Comparison of ENCODE assay signal across 9 cellular contexts in genomic region chr2:197184959-197185586, GRCh38.
DNase-seq lines count a peak whose midpoint lies in the region; ATAC-seq and TF ChIP-seq lines count a peak whose summit lies in the region.
"Had no signal": no experiment of that assay in that cellular context is flagged by ENCODE, and none has a peak within 500 bp of the region (broad histone marks: within the 10 kb centered on the region; RNA-seq: fewer than 3 reads in every experiment).

No MANE protein-coding gene starts in this region.

- no peak overlapping the region for H3K4me3 Mint-ChIP-seq in neural progenitor cell

- H3K4me2 ChIP-seq in fibroblast of lung (ENCODE audit: extremely low read depth, insufficient read depth, low read length) (no peak overlapping the region), neural progenitor cell (peak overlapping the region; percentile 8)
- H3K4me2 ChIP-seq: BLaER1 treated with 17β-estradiol and CSF1 and Interleukin-3, amounts not matched to agents 10 nM and 100 nM had no signal

- H4K20me1 ChIP-seq in fibroblast of lung (ENCODE audit: control insufficient read depth, extremely low read depth, insufficient read depth, low read length) (no peaks in the 10 kb centered on the region), neural progenitor cell (ENCODE audit: low read depth) (no peaks in the 10 kb centered on the region)

- peaks cover 22% of the 10 kb centered on the region for H3K4me1 Mint-ChIP-seq in neural progenitor cell

- no peak overlapping the region for H3K27ac Mint-ChIP-seq in neural progenitor cell

- H3K27me3 ChIP-seq in fibroblast of lung (ENCODE audit: control insufficient read depth, insufficient read depth, low read length), result no peaks in the 10 kb centered on the region
- H3K27me3 ChIP-seq in neural progenitor cell, result no peaks in the 10 kb centered on the region
- H3K27me3 ChIP-seq: BLaER1 treated with 17β-estradiol and CSF1 and Interleukin-3, amounts not matched to agents 10 nM and 100 nM had no signal

- TF ChIP-seq CTCF in C4-2B (conservative IDR thresholded peaks at IDR 0.05), result no peak
- TF ChIP-seq CTCF in fibroblast of lung (conservative IDR thresholded peaks at IDR 0.05 in 1 of 2, IDR thresholded peaks at IDR 0.05 in 1 of 2; ENCODE audit: low read depth in 1 of 2, low read length in 2 of 2), result no peak
- TF ChIP-seq CTCF in neural progenitor cell (IDR thresholded peaks at IDR 0.05), result no peak

- DNase-seq in fibroblast of lung (ENCODE audit: low read depth in 2 of 2) (peak; percentile 59 to 81), neural progenitor cell (ENCODE audit: low spot score) (peak; percentile 81), amniotic stem cell (lab: John Stamatoyannopoulos, UW) (no peak), GM19240 (ENCODE audit: insufficient read length, low spot score) (no peak), hepatic stellate cell (ENCODE audit: low spot score) (no peak)

- H3K4me3 ChIP-seq in fibroblast of lung (replicated peaks in 1 of 4; ENCODE audit: control extremely low read depth in 1 of 4, insufficient read depth in 1 of 4, low read depth in 3 of 4, low read length in 4 of 4) (no peak overlapping the region), neural progenitor cell (peak overlapping the region; percentile 6)
- H3K4me3 ChIP-seq: BLaER1 treated with 17β-estradiol and CSF1 and Interleukin-3, amounts not matched to agents 10 nM and 100 nM had no signal

- H3F3A ChIP-seq in neural progenitor cell (ENCODE audit: low read depth), result peaks cover 13% of the 10 kb centered on the region

- no peaks in the 10 kb centered on the region for H3K9me3 Mint-ChIP-seq in neural progenitor cell

- H3K27ac ChIP-seq in C4-2B (peak overlapping the region; percentile 34), fibroblast of lung (ENCODE audit: insufficient read depth, low read length) (no peak overlapping the region), neural progenitor cell (no peak overlapping the region)
- H3K27ac ChIP-seq: BLaER1 treated with 17β-estradiol and CSF1 and Interleukin-3, amounts not matched to agents 10 nM and 100 nM had no signal

- H2AFZ ChIP-seq in fibroblast of lung (ENCODE audit: low read length) (no peak overlapping the region), neural progenitor cell (replicated peaks) (no peak overlapping the region)

- ATAC-seq in SK-N-SH treated with all-trans-retinoic acid at 6 μM for 48 hours (peak; percentile 82), GM21390 (IDR thresholded peaks at IDR 0.05; ENCODE audit: unreplicated experiment) (no peak)

- peaks cover 2% of the 10 kb centered on the region for H3K27me3 Mint-ChIP-seq in neural progenitor cell (ENCODE audit: insufficient read depth, low read depth)

- no peaks in the 10 kb centered on the region for H3K9me3 ChIP-seq in fibroblast of lung (ENCODE audit: control insufficient read depth, insufficient read depth, low read depth, low read length)
- H3K9me3 ChIP-seq in neural progenitor cell (ENCODE audit: low read depth), result no peaks in the 10 kb centered on the region
- H3K9me3 ChIP-seq: BLaER1 treated with 17β-estradiol and CSF1 and Interleukin-3, amounts not matched to agents 10 nM and 100 nM had no signal

- H3K9ac ChIP-seq in fibroblast of lung (ENCODE audit: insufficient read depth, low read length) (no peak overlapping the region), neural progenitor cell (no peak overlapping the region)
- H3K9ac ChIP-seq: BLaER1 treated with 17β-estradiol and CSF1 and Interleukin-3, amounts not matched to agents 10 nM and 100 nM had no signal

- no peaks in the 10 kb centered on the region for H3K36me3 ChIP-seq in fibroblast of lung (ENCODE audit: control insufficient read depth, insufficient read depth, low read length)
- H3K36me3 ChIP-seq in neural progenitor cell, result no peaks in the 10 kb centered on the region

- H3K4me1 ChIP-seq in fibroblast of lung (ENCODE audit: control insufficient read depth, extremely low read depth, insufficient read depth, low read length) (peaks cover 2% of the 10 kb centered on the region), neural progenitor cell (peaks cover 22% of the 10 kb centered on the region)

- no peaks in the 10 kb centered on the region for H3K36me3 Mint-ChIP-seq in neural progenitor cell

- H3K79me2 ChIP-seq in fibroblast of lung (ENCODE audit: control insufficient read depth, insufficient read depth, low read length), result no peaks in the 10 kb centered on the region
- H3K79me2 ChIP-seq in neural progenitor cell (ENCODE audit: low read depth), result no peaks in the 10 kb centered on the region

TF ChIP-seq in SK-N-SH treated with all-trans-retinoic acid at 6 μM for 48 hours, 23 proteins besides CTCF, POLR2A, EP300 and RAD21:
- TF ChIP-seq ZFP3 (CRISPR knock-in tag; IDR thresholded peaks at IDR 0.05), result 0 out of 2 replicates have a peak, but pooled peaks have one; percentile 17
- TF ChIP-seq RARB (CRISPR knock-in tag; IDR thresholded peaks at IDR 0.05), result no peak
- TF ChIP-seq, protein P1, sequence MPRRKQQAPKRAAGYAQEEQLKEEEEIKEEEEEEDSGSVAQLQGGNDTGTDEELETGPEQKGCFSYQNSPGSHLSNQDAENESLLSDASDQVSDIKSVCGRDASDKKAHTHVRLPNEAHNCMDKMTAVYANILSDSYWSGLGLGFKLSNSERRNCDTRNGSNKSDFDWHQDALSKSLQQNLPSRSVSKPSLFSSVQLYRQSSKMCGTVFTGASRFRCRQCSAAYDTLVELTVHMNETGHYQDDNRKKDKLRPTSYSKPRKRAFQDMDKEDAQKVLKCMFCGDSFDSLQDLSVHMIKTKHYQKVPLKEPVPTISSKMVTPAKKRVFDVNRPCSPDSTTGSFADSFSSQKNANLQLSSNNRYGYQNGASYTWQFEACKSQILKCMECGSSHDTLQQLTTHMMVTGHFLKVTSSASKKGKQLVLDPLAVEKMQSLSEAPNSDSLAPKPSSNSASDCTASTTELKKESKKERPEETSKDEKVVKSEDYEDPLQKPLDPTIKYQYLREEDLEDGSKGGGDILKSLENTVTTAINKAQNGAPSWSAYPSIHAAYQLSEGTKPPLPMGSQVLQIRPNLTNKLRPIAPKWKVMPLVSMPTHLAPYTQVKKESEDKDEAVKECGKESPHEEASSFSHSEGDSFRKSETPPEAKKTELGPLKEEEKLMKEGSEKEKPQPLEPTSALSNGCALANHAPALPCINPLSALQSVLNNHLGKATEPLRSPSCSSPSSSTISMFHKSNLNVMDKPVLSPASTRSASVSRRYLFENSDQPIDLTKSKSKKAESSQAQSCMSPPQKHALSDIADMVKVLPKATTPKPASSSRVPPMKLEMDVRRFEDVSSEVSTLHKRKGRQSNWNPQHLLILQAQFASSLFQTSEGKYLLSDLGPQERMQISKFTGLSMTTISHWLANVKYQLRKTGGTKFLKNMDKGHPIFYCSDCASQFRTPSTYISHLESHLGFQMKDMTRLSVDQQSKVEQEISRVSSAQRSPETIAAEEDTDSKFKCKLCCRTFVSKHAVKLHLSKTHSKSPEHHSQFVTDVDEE (CRISPR knock-in tag; IDR thresholded peaks at IDR 0.05), result peak; percentile 45; the same call in 1 of the 2 replicates
TF ChIP-seq in SK-N-SH treated with all-trans-retinoic acid at 6 μM for 48 hours: peak in this region for 2.

Comparison
In these comparisons a context has a peak if more than half of its experiments do, and no peak if none do; other contexts are left out.
1. DNase-seq: peak in fibroblast of lung (2 of 2) and neural progenitor cell (single experiment); none in amniotic stem cell (single experiment), GM19240 (single experiment) and hepatic stellate cell (single experiment).